In genomic region chr19:17406039-17406886, GRCh38 we compare ENCODE assay signal across 9 cellular contexts. TPM values are rescaled to one million over a fixed set of nuclear protein-coding genes. Genes with fewer than 3 reads are reported as not detected.
DNase-seq lines count a peak whose midpoint lies in the region; ATAC-seq and TF ChIP-seq lines count a peak whose summit lies in the region.
"Had no signal": no experiment of that assay in that cellular context is flagged by ENCODE, and none has a peak within 500 bp of the region (broad histone marks: within the 10 kb centered on the region; RNA-seq: fewer than 3 reads in every experiment).

No MANE protein-coding gene starts in this region.

- peaks cover 28% of the 10 kb centered on the region for H3K36me3 Mint-ChIP-seq in activated naive CD4-positive, alpha-beta T cell treated with anti-CD3 and anti-CD28 coated beads for 36 hours (ENCODE audit: low read depth)
- H3K36me3 Mint-ChIP-seq: brain had no signal

- no peak for TF ChIP-seq CTCF in ascending aorta (IDR thresholded peaks at IDR 0.05)

- H3K9ac ChIP-seq in mucosa of stomach (ENCODE audit: low read length), result peak overlapping the region; percentile 26

- CTCF ChIA-PET in activated naive CD4-positive, alpha-beta T cell treated with anti-CD3 and anti-CD28 coated beads for 36 hours (lab: Charles Lee), result interaction anchor here (1.0 to 1.4 kb wide), 6 partner anchors 11 to 90 kb away, joined by 3 to 7 read pairs (median 4); partner anchors contain the start of gene MVB12A

- peak overlapping the region; percentile 70 to 77 for H3K27ac ChIP-seq in ascending aorta

- H3K4me3 ChIP-seq in ascending aorta (peak overlapping the region; percentile 51 to 67), mucosa of stomach (ENCODE audit: low read length) (peak overlapping the region; percentile 22)

- H3K27me3 ChIP-seq in ascending aorta (no peaks in the 10 kb centered on the region), mucosa of stomach (ENCODE audit: control insufficient read depth, insufficient read depth, low read length) (peaks cover 4% of the 10 kb centered on the region)

- intact Hi-C loops in activated naive CD4-positive, alpha-beta T cell treated with anti-CD3 and anti-CD28 coated beads for 36 hours (cut with micrococcal nuclease), result loop anchor here (10.0 kb wide), 1 partner anchor 331 kb away; the partner anchor contains the start of genes HAUS8 and MYO9B
- intact Hi-C loops in ascending aorta (cut with DNase I), result no loop called here
- intact Hi-C loops in left colon (cut with DNase I, micrococcal nuclease), result no loop called here

- H3K27ac Mint-ChIP-seq in activated naive CD4-positive, alpha-beta T cell treated with anti-CD3 and anti-CD28 coated beads for 36 hours, result peak overlapping the region; percentile 94

- peaks cover 33% of the 10 kb centered on the region for H3K4me1 Mint-ChIP-seq in activated naive CD4-positive, alpha-beta T cell treated with anti-CD3 and anti-CD28 coated beads for 36 hours (ENCODE audit: low read depth)

- H3K4me1 ChIP-seq in ascending aorta, result peaks cover 10 to 11% of the 10 kb centered on the region in 2 donors
- H3K4me1 ChIP-seq in mucosa of stomach (ENCODE audit: control insufficient read depth, insufficient read depth, low read length), result peaks cover 13% of the 10 kb centered on the region

- H3K4me3 Mint-ChIP-seq in activated naive CD4-positive, alpha-beta T cell treated with anti-CD3 and anti-CD28 coated beads for 36 hours, result peak overlapping the region; percentile 80

- H3K9me3 ChIP-seq in ascending aorta (no peaks in the 10 kb centered on the region), mucosa of stomach (ENCODE audit: control insufficient read depth, low read length) (no peaks in the 10 kb centered on the region)

- H3K36me3 ChIP-seq in ascending aorta, result peaks cover 0 to 4% of the 10 kb centered on the region in 2 donors
- H3K36me3 ChIP-seq in mucosa of stomach (ENCODE audit: control insufficient read depth, insufficient read depth, low read length), result no peaks in the 10 kb centered on the region

- H3K9me3 Mint-ChIP-seq in activated naive CD4-positive, alpha-beta T cell treated with anti-CD3 and anti-CD28 coated beads for 36 hours, result no peaks in the 10 kb centered on the region
- H3K9me3 Mint-ChIP-seq: brain had no signal

- no peaks in the 10 kb centered on the region for H3K27me3 Mint-ChIP-seq in activated naive CD4-positive, alpha-beta T cell treated with anti-CD3 and anti-CD28 coated beads for 36 hours (ENCODE audit: low read depth)

- DNase-seq in activated naive CD4-positive, alpha-beta T cell treated with anti-CD3 and anti-CD28 coated beads for 36 hours, result no peak
- DNase-seq in activated naive CD4-positive, alpha-beta T cell treated with anti-CD3 and anti-CD28 coated beads, Interleukin-2, amount 50 U/mL, for 16 hours, result no peak
- peak; percentile 86 for DNase-seq in LHCN-M2 (ENCODE audit: low read depth)
- DNase-seq in ascending aorta (ENCODE audit: low spot score in 2 of 2), result no peak
- DNase-seq in left colon, result no peak
- DNase-seq in OCI-M2 (lab: John Stamatoyannopoulos, UW; ENCODE audit: unreplicated experiment), result no peak
- no peak for DNase-seq in stimulated activated CD4-positive, alpha-beta T cell treated with anti-CD3 and anti-CD28 coated beads, Interleukin-15, amount 100 ng/mL, for 24 hours

- no peak for ATAC-seq in left colon

RNA-seq across cellular contexts. Expression of gene BST2, which starts 0.8 kb away (rescaled TPM):
- 100 to 1,000 TPM; 117 to 121 TPM for total RNA-seq in activated naive CD4-positive, alpha-beta T cell treated with anti-CD3 and anti-CD28 coated beads for 36 hours
- total RNA-seq in LHCN-M2 (2014; rRNA removed), result 0.69 TPM in 1 of 2 replicates, not detected in the other
- 0.23 TPM for polyA plus RNA-seq in LHCN-M2 (2012)
- 151 TPM for total RNA-seq in ascending aorta
- total RNA-seq in left colon, result 10 to 100 TPM; 14.8 to 27.5 TPM

RNA-seq across cellular contexts. Expression of gene CCDC194, which starts 12.3 kb away (rescaled TPM):
- total RNA-seq in activated naive CD4-positive, alpha-beta T cell treated with anti-CD3 and anti-CD28 coated beads for 36 hours, result under 1 TPM; 0.83 to 0.89 TPM
- total RNA-seq in LHCN-M2 (2014; rRNA removed) (not detected in 2 replicates), ascending aorta (not detected), left colon (under 1 TPM; 0.40 to 0.50 TPM)
- not detected for polyA plus RNA-seq in LHCN-M2 (2012)

RNA-seq across cellular contexts. Expression of gene MVB12A, which starts 13.6 kb away (rescaled TPM):
- total RNA-seq in activated naive CD4-positive, alpha-beta T cell treated with anti-CD3 and anti-CD28 coated beads for 36 hours, result 10 to 100 TPM; 29.3 to 32.1 TPM
- total RNA-seq in LHCN-M2 (2014; rRNA removed) (71.7 and 75.0 TPM in 2 replicates), ascending aorta (49.6 TPM), left colon (10 to 100 TPM; 54.4 to 60.7 TPM)
- polyA plus RNA-seq in LHCN-M2 (2012), result 67.9 TPM

RNA-seq across cellular contexts. Expression of gene PLVAP, which starts 29.1 kb away (rescaled TPM):
- not detected for total RNA-seq in activated naive CD4-positive, alpha-beta T cell treated with anti-CD3 and anti-CD28 coated beads for 36 hours
- total RNA-seq in LHCN-M2 (2014; rRNA removed) (not detected in 2 replicates), ascending aorta (378 TPM), left colon (10 to 100 TPM; 38.2 to 42.1 TPM)
- 0.02 TPM for polyA plus RNA-seq in LHCN-M2 (2012)

RNA-seq across cellular contexts. Expression of gene TMEM221, which starts 42.2 kb away (rescaled TPM):
- total RNA-seq in activated naive CD4-positive, alpha-beta T cell treated with anti-CD3 and anti-CD28 coated beads for 36 hours, result not detected
- total RNA-seq in LHCN-M2 (2014; rRNA removed), result not detected in 2 replicates
- 0.02 TPM for polyA plus RNA-seq in LHCN-M2 (2012)
- not detected for total RNA-seq in ascending aorta
- total RNA-seq in left colon, result under 1 TPM in 1 of 2 donors, not detected in 1; 0.18 TPM
